In genomic region chr15:31360158-31360561, GRCh38 we compare ENCODE assay signal across 9 cellular contexts. TPM values are rescaled to one million over a fixed set of nuclear protein-coding genes. Genes with fewer than 3 reads are reported as not detected.
DNase-seq lines count a peak whose midpoint lies in the region; ATAC-seq, FAIRE-seq and TF ChIP-seq lines count a peak whose summit lies in the region.
"Had no signal": no experiment of that assay in that cellular context is flagged by ENCODE, and none has a peak within 500 bp of the region (broad histone marks: within the 10 kb centered on the region; RNA-seq: fewer than 3 reads in every experiment).

No MANE protein-coding gene starts in this region.

- H3K9ac ChIP-seq in BLaER1 treated with 17β-estradiol and CSF1 and Interleukin-3, amounts not matched to agents 10 nM and 100 nM = peak overlapping the region; percentile 66 to 84 (median 77)

- POLR2A ChIA-PET in naive thymus-derived CD8-positive, alpha-beta T cell (lab: Charles Lee) = interaction anchor here (1.3 to 36.8 kb wide), 11 partner anchors 10 to 147 kb away, joined by 3 to 915 read pairs (median 20); partner anchors contain the start of gene KLF13

- no peak overlapping the region for H3K27ac Mint-ChIP-seq in GM23338
- H3K27ac Mint-ChIP-seq in naive thymus-derived CD8-positive, alpha-beta T cell = peak overlapping the region; percentile 96 to 100 (median 98)

- H3K79me2 ChIP-seq in GM23338 (replicated peaks; ENCODE audit: insufficient read depth) = peaks cover 71% of the 10 kb centered on the region

- DNase-seq in GM23338 (ENCODE audit: low spot score) (no peak), ascending aorta (ENCODE audit: low spot score in 2 of 2) (no peak), frontal cortex (ENCODE audit: low spot score in 2 of 2) (no peak), GM10266 (ENCODE audit: extremely low spot score) (no peak)
- DNase-seq in naive thymus-derived CD8-positive, alpha-beta T cell = peak in 1 of 10 donors; percentile 20

- H3K27me3 ChIP-seq in BLaER1 treated with 17β-estradiol and CSF1 and Interleukin-3, amounts not matched to agents 10 nM and 100 nM = no peaks in the 10 kb centered on the region
- no peaks in the 10 kb centered on the region for H3K27me3 ChIP-seq in GM23338 (ENCODE audit: insufficient read depth)
- H3K27me3 ChIP-seq in ascending aorta = no peaks in the 10 kb centered on the region

- H3K9me2 ChIP-seq in GM23338 (ENCODE audit: insufficient read depth) = no peaks in the 10 kb centered on the region

- peaks cover 100% of the 10 kb centered on the region in 10 experiments for H3K4me1 ChIP-seq in BLaER1 treated with 17β-estradiol and CSF1 and Interleukin-3, amounts not matched to agents 10 nM and 100 nM
- H3K4me1 ChIP-seq in GM23338 (ENCODE audit: insufficient read depth) (peaks cover 50% of the 10 kb centered on the region), ascending aorta (peaks cover 8 to 41% of the 10 kb centered on the region in 2 donors)

- no peaks in the 10 kb centered on the region for H3K9me3 ChIP-seq in BLaER1 treated with 17β-estradiol and CSF1 and Interleukin-3, amounts not matched to agents 10 nM and 100 nM (replicated peaks in 1 of 11)
- H3K9me3 ChIP-seq in ascending aorta = no peaks in the 10 kb centered on the region

- H2AFZ ChIP-seq in GM23338 = no peak overlapping the region

- no peaks in the 10 kb centered on the region for H3K36me3 Mint-ChIP-seq in GM23338 (ENCODE audit: low read depth)
- H3K36me3 Mint-ChIP-seq in naive thymus-derived CD8-positive, alpha-beta T cell = peaks cover 0 to 16% (median 12%) of the 10 kb centered on the region in 3 donors

- H3K4me3 ChIP-seq in BLaER1 treated with 17β-estradiol and CSF1 and Interleukin-3, amounts not matched to agents 10 nM and 100 nM = peak overlapping the region in 8 of 10 experiments; percentile 32 to 58 (median 47); a peak in 17 of 20 replicates
- H3K4me3 ChIP-seq in GM23338 (no peak overlapping the region), ascending aorta (no peak overlapping the region)

- FAIRE-seq in frontal cortex (lab: Jason Lieb, UNC) = no peak
- FAIRE-seq: RCC 7860 had no signal

- intact Hi-C loops in ascending aorta (cut with DNase I) = no loop called here

- H3K36me3 ChIP-seq in BLaER1 treated with 17β-estradiol and CSF1 and Interleukin-3, amounts not matched to agents 10 nM and 100 nM = peaks cover 4 to 16% (median 12%) of the 10 kb centered on the region in 11 experiments; a peak in 19 of 22 replicates
- H3K36me3 ChIP-seq in GM23338 (ENCODE audit: insufficient read depth) (no peaks in the 10 kb centered on the region), ascending aorta (peaks cover 0 to 12% of the 10 kb centered on the region in 2 donors)

- ATAC-seq in GM23338 = no peak
- no peak for ATAC-seq in naive thymus-derived CD8-positive, alpha-beta T cell
- ATAC-seq in GM21717 (IDR thresholded peaks at IDR 0.05; ENCODE audit: unreplicated experiment) = no peak
- ATAC-seq in HG03378 (IDR thresholded peaks at IDR 0.05; ENCODE audit: unreplicated experiment) = no peak

- peak overlapping the region; percentile 87 to 99 (median 94) for H3K4me2 ChIP-seq in BLaER1 treated with 17β-estradiol and CSF1 and Interleukin-3, amounts not matched to agents 10 nM and 100 nM
- 0 out of 2 replicates have a peak overlapping the region, but pooled peaks have one; percentile 70 for H3K4me2 ChIP-seq in GM23338

- TF ChIP-seq CTCF in GM23338 (conservative IDR thresholded peaks at IDR 0.05; ENCODE audit: low read depth in 2 of 2) (no peak), ascending aorta (IDR thresholded peaks at IDR 0.05) (no peak), GM10266 (IDR thresholded peaks at IDR 0.05; ENCODE audit: control insufficient read depth, insufficient read depth, low read depth, missing control alignments) (no peak)

- H3K27ac ChIP-seq in BLaER1 treated with 17β-estradiol and CSF1 and Interleukin-3, amounts not matched to agents 10 nM and 100 nM = peak overlapping the region; percentile 60 to 94 (median 87); a peak in 21 of 22 replicates
- H3K27ac ChIP-seq in GM23338 (ENCODE audit: low read depth) (no peak overlapping the region), ascending aorta (peak overlapping the region; percentile 37 to 56)

- H3K4me1 Mint-ChIP-seq in GM23338 = peaks cover 70% of the 10 kb centered on the region
- peaks cover 64 to 100% (median 98%) of the 10 kb centered on the region in 4 donors for H3K4me1 Mint-ChIP-seq in naive thymus-derived CD8-positive, alpha-beta T cell

- no peaks in the 10 kb centered on the region for H3K9me3 Mint-ChIP-seq in GM23338
- no peaks in the 10 kb centered on the region for H3K9me3 Mint-ChIP-seq in naive thymus-derived CD8-positive, alpha-beta T cell

- H4K20me1 ChIP-seq in BLaER1 treated with 17β-estradiol and CSF1 and Interleukin-3, amounts not matched to agents 10 nM and 100 nM = peaks cover 50 to 100% (median 99%) of the 10 kb centered on the region in 11 experiments
- H4K20me1 ChIP-seq in GM23338 (replicated peaks; ENCODE audit: insufficient read depth) = peaks cover 12% of the 10 kb centered on the region

- no peak overlapping the region for H3K4me3 Mint-ChIP-seq in GM23338
- peak overlapping the region; percentile 72 to 95 (median 88) for H3K4me3 Mint-ChIP-seq in naive thymus-derived CD8-positive, alpha-beta T cell

- H3K27me3 Mint-ChIP-seq in GM23338 (ENCODE audit: insufficient read depth, low read depth, poor library complexity) = peaks cover 4% of the 10 kb centered on the region
- no peaks in the 10 kb centered on the region for H3K27me3 Mint-ChIP-seq in naive thymus-derived CD8-positive, alpha-beta T cell

- no peaks in the 10 kb centered on the region for H3F3A ChIP-seq in GM23338 (replicated peaks; ENCODE audit: low read depth)

TF ChIP-seq in GM23338, 12 proteins besides CTCF, POLR2A, EP300 and RAD21 (continues in another document):
- TF ChIP-seq ZNF462 (CRISPR knock-in tag; IDR thresholded peaks at IDR 0.05) (no peak), EZH2phosphoT487 (IDR thresholded peaks at IDR 0.05; ENCODE audit: unreplicated experiment) (no peak), CREB1 (CRISPR knock-in tag; IDR thresholded peaks at IDR 0.05; ENCODE audit: low read depth) (no peak), NANOG (IDR thresholded peaks at IDR 0.05; ENCODE audit: borderline replicate concordance) (no peak), ZNF331 (CRISPR knock-in tag; IDR thresholded peaks at IDR 0.05; ENCODE audit: low read depth) (no peak)

RNA-seq across cellular contexts. Expression of gene KLF13, which starts 33.5 kb away (rescaled TPM):
- 21.5 and 23.5 TPM in 2 replicates for total RNA-seq in GM23338 (2014; rRNA removed; shearing (Covaris generic))
- 28.6 and 35.7 TPM in 2 replicates for polyA plus RNA-seq in GM23338 (2016; fragmentation: Nextera tagmentation; extraction: Ambion mirVana)
- total RNA-seq in ascending aorta (235 TPM), frontal cortex (45.2 TPM)
- 100 to 1,000 TPM; 240 to 244 TPM for total RNA-seq in naive thymus-derived CD8-positive, alpha-beta T cell
- 100 to 1,000 TPM in 1 of 3 donors, 10 to 100 TPM in 2; 70.1 to 102 (median 93.7) TPM for polyA plus RNA-seq in naive thymus-derived CD8-positive, alpha-beta T cell

Comparison
In these comparisons a context has a peak if more than half of its experiments do, and no peak if none do; other contexts are left out.
1. H3K4me3 ChIP-seq: peak in BLaER1 treated with 17β-estradiol and CSF1 and Interleukin-3, amounts not matched to agents 10 nM and 100 nM (8 of 10); none in GM23338 (single experiment) and ascending aorta (0 of 2).